ENCODE assay signal across 13 cellular contexts in genomic region chr6:72554203-72554564, GRCh38.
DNase-seq lines count a peak whose midpoint lies in the region; ATAC-seq, FAIRE-seq and TF ChIP-seq lines count a peak whose summit lies in the region.
"Had no signal": no experiment of that assay in that cellular context is flagged by ENCODE, and none has a peak within 500 bp of the region (broad histone marks: within the 10 kb centered on the region; RNA-seq: fewer than 3 reads in every experiment).

No MANE protein-coding gene starts in this region.

- no peak overlapping the region for H3K9ac ChIP-seq in HUES48 (ENCODE audit: low read depth, low read length)
- no peak overlapping the region for H3K9ac ChIP-seq in kidney (ENCODE audit: low read length in 2 of 2)

- no peak overlapping the region for H3K4me3 ChIP-seq in AG10803 (ENCODE audit: low read length)
- H3K4me3 ChIP-seq in HUES48 (ENCODE audit: low read depth, low read length) = no peak overlapping the region
- no peak overlapping the region for H3K4me3 ChIP-seq in astrocyte of the spinal cord (ENCODE audit: low read depth, low read length)
- H3K4me3 ChIP-seq in left lung = no peak overlapping the region
- H3K4me3 ChIP-seq in kidney (ENCODE audit: low read length in 2 of 2) = no peak overlapping the region
- H3K4me3 ChIP-seq: sigmoid colon had no signal

- H3K36me3 ChIP-seq in HUES48 (ENCODE audit: control insufficient read depth, insufficient read depth, low read length) (no peaks in the 10 kb centered on the region), left lung (no peaks in the 10 kb centered on the region), kidney (ENCODE audit: control insufficient read depth in 1 of 2, insufficient read depth in 2 of 2, low read length in 2 of 2) (no peaks in the 10 kb centered on the region)
- H3K36me3 ChIP-seq: sigmoid colon had no signal

- TF ChIP-seq CTCF in AG10803 (conservative IDR thresholded peaks at IDR 0.05; ENCODE audit: low read length) = no peak
- no peak for TF ChIP-seq CTCF in astrocyte of the spinal cord (IDR thresholded peaks at IDR 0.05; ENCODE audit: low read depth, low read length)
- TF ChIP-seq CTCF in left lung (IDR thresholded peaks at IDR 0.05) = no peak
- TF ChIP-seq CTCF in kidney (IDR thresholded peaks at IDR 0.05; ENCODE audit: borderline replicate concordance, extremely low read depth, insufficient read depth) = no peak

- H3K9me3 Mint-ChIP-seq in naive thymus-derived CD8-positive, alpha-beta T cell = no peaks in the 10 kb centered on the region

- intact Hi-C loops in left lung (cut with DNase I) (no loop called here), kidney (cut with DNase I) (no loop called here)

- H3K4me1 Mint-ChIP-seq in naive thymus-derived CD8-positive, alpha-beta T cell = no peaks in the 10 kb centered on the region

- H3K27ac ChIP-seq in HUES48 (ENCODE audit: low read depth, low read length) (peak overlapping the region; percentile 52), left lung (no peak overlapping the region), kidney (ENCODE audit: low read depth in 2 of 2, low read length in 2 of 2) (no peak overlapping the region)
- H3K27ac ChIP-seq: sigmoid colon had no signal

- H3K36me3 Mint-ChIP-seq in naive thymus-derived CD8-positive, alpha-beta T cell = no peaks in the 10 kb centered on the region
- H3K36me3 Mint-ChIP-seq: CD4-positive, CD25-positive, alpha-beta regulatory T cell had no signal

- no peak overlapping the region for H3K27ac Mint-ChIP-seq in naive thymus-derived CD8-positive, alpha-beta T cell
- H3K27ac Mint-ChIP-seq: CD4-positive, CD25-positive, alpha-beta regulatory T cell had no signal

- no peak for FAIRE-seq in kidney (lab: Jason Lieb, UNC)
- FAIRE-seq: colon had no signal

- in situ Hi-C loops in astrocyte of the spinal cord (cut with HindIII; ENCODE audit: low sequenced_read_pairs) = no loop called here

- H3K27me3 Mint-ChIP-seq in naive thymus-derived CD8-positive, alpha-beta T cell = peaks cover 0 to 3% (median 0%) of the 10 kb centered on the region in 5 donors

- DNase-seq in AG10803 (ENCODE audit: low read depth) = peak; percentile 77
- peak; percentile 63 for DNase-seq in astrocyte of the spinal cord (ENCODE audit: low read depth, low spot score)
- DNase-seq in kidney tubule cell (ENCODE audit: low spot score) = peak; percentile 67
- DNase-seq in naive thymus-derived CD8-positive, alpha-beta T cell = no peak
- DNase-seq in DMS79 treated with DMSO at 0.1 percent for 48 hours (lab: John Stamatoyannopoulos, UW) = no peak
- no peak for DNase-seq in left lung
- DNase-seq in kidney = no peak
- DNase-seq: activated CD4-positive, alpha-beta T cell treated with anti-CD3 and anti-CD28 coated beads, Interleukin-2, amount 50 U/mL, for 48 hours; activated gamma-delta T cell treated with Interleukin-2 at 50 U/mL for 16 hours; CD4-positive, CD25-positive, alpha-beta regulatory T cell; sigmoid colon had no signal

- H3K9me3 ChIP-seq in HUES48 (ENCODE audit: control insufficient read depth, insufficient read depth, low read length) = no peaks in the 10 kb centered on the region
- H3K9me3 ChIP-seq in left lung = no peaks in the 10 kb centered on the region
- H3K9me3 ChIP-seq in kidney (ENCODE audit: control insufficient read depth in 1 of 2, low read length in 2 of 2) = no peaks in the 10 kb centered on the region
- H3K9me3 ChIP-seq: sigmoid colon had no signal

- peaks cover 49% of the 10 kb centered on the region for H3K4me1 ChIP-seq in HUES48 (ENCODE audit: control insufficient read depth, insufficient read depth, low read length)
- no peaks in the 10 kb centered on the region for H3K4me1 ChIP-seq in left lung
- no peaks in the 10 kb centered on the region for H3K4me1 ChIP-seq in kidney (ENCODE audit: control insufficient read depth in 1 of 2, insufficient read depth in 1 of 2, low read depth in 1 of 2, low read length in 2 of 2)

- H3K27me3 ChIP-seq in HUES48 (ENCODE audit: control insufficient read depth, insufficient read depth, low read length) (no peaks in the 10 kb centered on the region), left lung (no peaks in the 10 kb centered on the region)
- H3K27me3 ChIP-seq: sigmoid colon had no signal

- no peak for ATAC-seq in naive thymus-derived CD8-positive, alpha-beta T cell
- no peak for ATAC-seq in left lung

- no peak overlapping the region for H3K4me3 Mint-ChIP-seq in naive thymus-derived CD8-positive, alpha-beta T cell
- H3K4me3 Mint-ChIP-seq: CD4-positive, CD25-positive, alpha-beta regulatory T cell had no signal

- POLR2A ChIA-PET in naive thymus-derived CD8-positive, alpha-beta T cell (lab: Charles Lee) = no interaction called here

Comparison
In these comparisons a context has a peak if more than half of its experiments do, and no peak if none do; other contexts are left out.
1. DNase-seq: peak in AG10803 (single experiment), astrocyte of the spinal cord (single experiment) and kidney tubule cell (single experiment); none in naive thymus-derived CD8-positive, alpha-beta T cell (0 of 10), DMS79 treated with DMSO at 0.1 percent for 48 hours (single experiment), left lung (0 of 2) and kidney (single experiment).